In genomic region chr11:123062892-123063395, GRCh38 we compare ENCODE assay signal across 8 cellular contexts. TPM values are rescaled to one million over a fixed set of nuclear protein-coding genes. Genes with fewer than 3 reads are reported as not detected.
A peak's percentile ranks its signal among the peaks of the same experiment; 100 is the strongest.
DNase-seq lines count a peak whose midpoint lies in the region; ATAC-seq and TF ChIP-seq lines count a peak whose summit lies in the region.

No MANE protein-coding gene starts in this region.

- no peaks in the 10 kb centered on the region for H3K9me3 Mint-ChIP-seq in stimulated activated naive CD8-positive, alpha-beta T cell treated with anti-CD3 and anti-CD28 coated beads, Interleukin-15, Interleukin-2, amounts not matched to agents 100 ng/mL and 50 ng/mL, for 24 hours

- WGBS in testis, 2 donors = 0% methylated on average over 19 to 29 of the region's 29 CpGs

- DNase-seq in stimulated activated naive CD8-positive, alpha-beta T cell treated with anti-CD3 and anti-CD28 coated beads, Interleukin-15, Interleukin-2, amounts not matched to agents 100 U/mL and 50 U/mL, for 24 hours = no peak
- peak; percentile 39 to 46 for DNase-seq in NCI-H1930 (lab: John Stamatoyannopoulos, UW)
- DNase-seq in brain microvascular endothelial cell = peak; percentile 28
- no peak for DNase-seq in left lobe of liver (ENCODE audit: low spot score)
- no peak for DNase-seq in testis
- no peak for DNase-seq in mucosa of gallbladder (ENCODE audit: low spot score)
- DNase-seq in activated effector memory CD4-positive, alpha-beta T cell treated with Interleukin-2 at 50 U/mL for 16 hours = no peak

- TF ChIP-seq POLR2A in testis (IDR thresholded peaks at IDR 0.05) = no peak

- no peaks in the 10 kb centered on the region for H3K27me3 Mint-ChIP-seq in stimulated activated naive CD8-positive, alpha-beta T cell treated with anti-CD3 and anti-CD28 coated beads, Interleukin-15, Interleukin-2, amounts not matched to agents 100 ng/mL and 50 ng/mL, for 24 hours

- H3K27me3 ChIP-seq in brain microvascular endothelial cell (replicated peaks) = no peaks in the 10 kb centered on the region
- no peaks in the 10 kb centered on the region for H3K27me3 ChIP-seq in testis

- H3K27ac ChIP-seq in brain microvascular endothelial cell (peak overlapping the region; percentile 100), testis (peak overlapping the region; percentile 100)

- peaks cover 55% of the 10 kb centered on the region for H3K36me3 Mint-ChIP-seq in stimulated activated naive CD8-positive, alpha-beta T cell treated with anti-CD3 and anti-CD28 coated beads, Interleukin-15, Interleukin-2, amounts not matched to agents 100 ng/mL and 50 ng/mL, for 24 hours (ENCODE audit: low read depth)

- peak overlapping the region; percentile 81 for H3K4me3 ChIP-seq in brain microvascular endothelial cell (ENCODE audit: low read depth, low read length)
- peak overlapping the region; percentile 93 to 96 for H3K4me3 ChIP-seq in testis

- H3K36me3 ChIP-seq in brain microvascular endothelial cell (replicated peaks) (peaks cover 35% of the 10 kb centered on the region), testis (ENCODE audit: low read depth, missing control alignments) (no peaks in the 10 kb centered on the region)

- in situ Hi-C loops in brain microvascular endothelial cell (cut with HindIII; ENCODE audit: low pct_ligation_motif_present, low sequenced_read_pairs) = no loop called here

- H3K4me1 ChIP-seq in testis = peaks cover 30% of the 10 kb centered on the region

- no peaks in the 10 kb centered on the region for H3K9me3 ChIP-seq in testis

- intact Hi-C loops in testis (cut with DNase I; ENCODE audit: low total_unique reads) = no loop called here

- no peak for ATAC-seq in stimulated activated naive CD8-positive, alpha-beta T cell treated with anti-CD3 and anti-CD28 coated beads, Interleukin-15, Interleukin-2, amounts not matched to agents 100 U/mL and 50 U/mL, for 24 hours
- ATAC-seq in left lobe of liver = peak; percentile 25

- no peak for TF ChIP-seq CTCF in brain microvascular endothelial cell (IDR thresholded peaks at IDR 0.05; ENCODE audit: low read depth, low read length, missing control alignments)
- TF ChIP-seq CTCF in testis (IDR thresholded peaks at IDR 0.05) = no peak

- peak overlapping the region; percentile 90 for H3K4me3 Mint-ChIP-seq in stimulated activated naive CD8-positive, alpha-beta T cell treated with anti-CD3 and anti-CD28 coated beads, Interleukin-15, Interleukin-2, amounts not matched to agents 100 ng/mL and 50 ng/mL, for 24 hours

- peak overlapping the region; percentile 96 for H3K27ac Mint-ChIP-seq in stimulated activated naive CD8-positive, alpha-beta T cell treated with anti-CD3 and anti-CD28 coated beads, Interleukin-15, Interleukin-2, amounts not matched to agents 100 ng/mL and 50 ng/mL, for 24 hours

- peaks cover 64% of the 10 kb centered on the region for H3K4me1 Mint-ChIP-seq in stimulated activated naive CD8-positive, alpha-beta T cell treated with anti-CD3 and anti-CD28 coated beads, Interleukin-15, Interleukin-2, amounts not matched to agents 100 ng/mL and 50 ng/mL, for 24 hours (ENCODE audit: low read depth)

RNA-seq across cellular contexts. Expression of gene HSPA8, which starts 1.0 kb away (rescaled TPM):
- total RNA-seq in left lobe of liver = 357 TPM
- total RNA-seq in testis = 1,000 to 10,000 TPM in 1 of 2 donors, 100 to 1,000 TPM in 1; 863 to 1,081 TPM
- polyA plus RNA-seq in testis (ENCODE audit: insufficient read depth, low read depth, low replicate concordance) = 1,106 TPM
- total RNA-seq in mucosa of gallbladder = 923 TPM

Comparison
In these comparisons a context has a peak if more than half of its experiments do, and no peak if none do; other contexts are left out.
1. DNase-seq: peak in NCI-H1930 (2 of 2) and brain microvascular endothelial cell (single experiment); none in stimulated activated naive CD8-positive, alpha-beta T cell treated with anti-CD3 and anti-CD28 coated beads, Interleukin-15, Interleukin-2, amounts not matched to agents 100 U/mL and 50 U/mL, for 24 hours (single experiment), left lobe of liver (single experiment), testis (single experiment), mucosa of gallbladder (single experiment) and activated effector memory CD4-positive, alpha-beta T cell treated with Interleukin-2 at 50 U/mL for 16 hours (single experiment).